Comparison of ENCODE assay signal across 22 cellular contexts in the genomic region with DNA sequence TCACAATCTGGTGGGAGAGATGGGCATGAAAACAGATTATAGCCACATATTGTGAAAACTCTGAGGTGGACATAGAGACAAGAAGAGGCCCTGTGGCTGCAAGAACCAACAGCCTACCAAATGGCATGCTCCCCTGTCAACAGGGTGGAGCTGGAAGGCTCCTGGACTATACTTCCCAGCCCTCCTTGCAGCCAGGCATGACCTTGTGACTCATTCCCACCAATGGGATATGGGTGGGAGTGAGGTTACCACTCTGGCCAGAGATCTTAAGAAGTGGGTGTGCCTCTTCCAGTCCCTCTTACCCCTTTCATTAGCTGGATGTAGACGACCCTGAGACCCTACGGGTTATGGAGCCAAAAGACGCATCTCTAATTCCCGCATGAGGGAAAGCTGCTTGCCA.
"Had no signal": no experiment of that assay in that cellular context is flagged by ENCODE, and none has a peak within 500 bp of the region (broad histone marks: within the 10 kb centered on the region; RNA-seq: fewer than 3 reads in every experiment).

No MANE protein-coding gene starts in this region.

- H3K4me3 ChIP-seq: coronary artery, heart left ventricle, skin epidermis had no signal

- H3K36me3 ChIP-seq: heart left ventricle had no signal

- H3K4me1 Mint-ChIP-seq: brain had no signal

- FAIRE-seq: frontal cortex, kidney, TTC549 had no signal

- H3K27me3 ChIP-seq: heart left ventricle had no signal

- H3K27ac Mint-ChIP-seq: activated B cell treated with CpG ODN at 0.5 μM for 24 hours; activated naive CD8-positive, alpha-beta T cell; brain; memory B cell; natural killer cell treated with Interleukin-12 subunit alpha and Interleukin-12 subunit beta and Interleukin-15 and Interleukin-18, amount 100 ng/mL, for 72 hours had no signal

- DNase-seq: activated B cell treated with CpG ODN at 0.5 μM for 24 hours; activated CD4-positive, alpha-beta T cell treated with anti-CD3 and anti-CD28 coated beads for 48 hours; activated gamma-delta T cell treated with Interleukin-2 at 50 U/mL for 16 hours; amygdala; central memory CD4-positive, alpha-beta T cell; effector CD8-positive, alpha-beta T cell; heart left ventricle; kidney; left ventricle myocardium superior; nucleus accumbens; stimulated activated CD4-positive, alpha-beta T cell treated with anti-CD3 and anti-CD28 coated beads, Interleukin-4, amount 100 ng/mL, for 24 hours; stimulated activated naive CD4-positive, alpha-beta T cell; T-helper 2 cell; trophoblast cell had no signal

- H3K9me3 Mint-ChIP-seq: natural killer cell treated with Interleukin-12 subunit alpha and Interleukin-12 subunit beta and Interleukin-15 and Interleukin-18, amount 100 ng/mL, for 72 hours had no signal

- H3K27me3 Mint-ChIP-seq: activated B cell treated with CpG ODN at 0.5 μM for 24 hours, memory B cell had no signal

- H3K36me3 Mint-ChIP-seq: activated naive CD8-positive, alpha-beta T cell; brain; natural killer cell treated with Interleukin-12 subunit alpha and Interleukin-12 subunit beta and Interleukin-15 and Interleukin-18, amount 100 ng/mL, for 72 hours had no signal

- H3K27ac ChIP-seq: coronary artery, heart left ventricle, skin epidermis had no signal

- H3K4me3 Mint-ChIP-seq: activated B cell treated with CpG ODN at 0.5 μM for 24 hours; activated naive CD8-positive, alpha-beta T cell; brain; memory B cell; natural killer cell treated with Interleukin-12 subunit alpha and Interleukin-12 subunit beta and Interleukin-15 and Interleukin-18, amount 100 ng/mL, for 72 hours had no signal

- ATAC-seq: heart left ventricle; left ventricle myocardium superior; natural killer cell treated with Interleukin-12 subunit alpha and Interleukin-12 subunit beta and Interleukin-15 and Interleukin-18, amount 100 ng/mL, for 72 hours had no signal
